1 cellular context compared by ENCODE assay signal in the genomic region with DNA sequence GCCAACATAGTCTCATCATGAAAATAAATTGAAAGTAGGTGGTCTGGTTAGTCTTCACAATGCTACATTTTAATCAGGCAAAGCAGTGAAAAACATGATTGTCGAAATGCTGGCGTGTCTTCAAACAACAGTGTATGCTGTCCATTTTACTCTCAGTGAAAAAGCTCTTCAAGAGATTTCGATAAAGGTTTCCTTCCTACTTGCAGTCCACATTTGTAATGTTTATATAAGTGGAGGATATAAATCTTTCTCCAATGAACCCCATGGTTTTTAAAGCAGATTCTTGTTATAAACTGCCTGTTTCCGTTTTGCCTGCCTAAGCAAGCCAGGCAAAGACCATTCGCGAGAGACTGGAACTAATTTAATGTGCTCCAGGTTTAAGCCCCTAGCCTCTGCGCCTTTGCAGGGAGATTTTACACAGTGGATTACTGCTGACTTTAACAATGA.
A peak's percentile ranks its signal among the peaks of the same experiment; 100 is the strongest.
TF ChIP-seq lines count a peak whose summit lies in the region.

No MANE protein-coding gene starts in this region.

TF ChIP-seq in HEK293, 187 proteins besides CTCF, POLR2A, EP300 and RAD21 (continued from another document):
- TF ChIP-seq, protein P1, sequence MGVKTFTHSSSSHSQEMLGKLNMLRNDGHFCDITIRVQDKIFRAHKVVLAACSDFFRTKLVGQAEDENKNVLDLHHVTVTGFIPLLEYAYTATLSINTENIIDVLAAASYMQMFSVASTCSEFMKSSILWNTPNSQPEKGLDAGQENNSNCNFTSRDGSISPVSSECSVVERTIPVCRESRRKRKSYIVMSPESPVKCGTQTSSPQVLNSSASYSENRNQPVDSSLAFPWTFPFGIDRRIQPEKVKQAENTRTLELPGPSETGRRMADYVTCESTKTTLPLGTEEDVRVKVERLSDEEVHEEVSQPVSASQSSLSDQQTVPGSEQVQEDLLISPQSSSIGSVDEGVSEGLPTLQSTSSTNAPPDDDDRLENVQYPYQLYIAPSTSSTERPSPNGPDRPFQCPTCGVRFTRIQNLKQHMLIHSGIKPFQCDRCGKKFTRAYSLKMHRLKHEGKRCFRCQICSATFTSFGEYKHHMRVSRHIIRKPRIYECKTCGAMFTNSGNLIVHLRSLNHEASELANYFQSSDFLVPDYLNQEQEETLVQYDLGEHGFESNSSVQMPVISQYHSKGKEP (tag by site-specific recombination; IDR thresholded peaks at IDR 0.05) = peak; percentile 41; the same call in 1 of the 2 replicates
- no peak for TF ChIP-seq ZNF785 (tag by site-specific recombination; IDR thresholded peaks at IDR 0.05)
- peak; percentile 43; the same call in 1 of the 2 replicates for TF ChIP-seq ZSCAN30 (tag by site-specific recombination; IDR thresholded peaks at IDR 0.05)
- no peak for TF ChIP-seq ZFP69B (tag by site-specific recombination; IDR thresholded peaks at IDR 0.05)
- peak; percentile 37; the same call in 1 of the 2 replicates for TF ChIP-seq GFI1B (tag by site-specific recombination; IDR thresholded peaks at IDR 0.05)
- no peak for TF ChIP-seq ZNF473 (tag by site-specific recombination; IDR thresholded peaks at IDR 0.05)
- TF ChIP-seq, protein P2, sequence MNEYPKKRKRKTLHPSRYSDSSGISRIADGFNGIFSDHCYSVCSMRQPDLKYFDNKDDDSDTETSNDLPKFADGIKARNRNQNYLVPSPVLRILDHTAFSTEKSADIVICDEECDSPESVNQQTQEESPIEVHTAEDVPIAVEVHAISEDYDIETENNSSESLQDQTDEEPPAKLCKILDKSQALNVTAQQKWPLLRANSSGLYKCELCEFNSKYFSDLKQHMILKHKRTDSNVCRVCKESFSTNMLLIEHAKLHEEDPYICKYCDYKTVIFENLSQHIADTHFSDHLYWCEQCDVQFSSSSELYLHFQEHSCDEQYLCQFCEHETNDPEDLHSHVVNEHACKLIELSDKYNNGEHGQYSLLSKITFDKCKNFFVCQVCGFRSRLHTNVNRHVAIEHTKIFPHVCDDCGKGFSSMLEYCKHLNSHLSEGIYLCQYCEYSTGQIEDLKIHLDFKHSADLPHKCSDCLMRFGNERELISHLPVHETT (tag by site-specific recombination; IDR thresholded peaks at IDR 0.05) = no peak
- no peak for TF ChIP-seq SCRT2 (tag by site-specific recombination; IDR thresholded peaks at IDR 0.05)
- TF ChIP-seq TRIM28 (IDR thresholded peaks at IDR 0.05; ENCODE audit: borderline replicate concordance, low read length) = 0 out of 2 replicates have a peak, but pooled peaks have one; percentile 66
- TF ChIP-seq ZNF221 (tag by site-specific recombination; IDR thresholded peaks at IDR 0.05; ENCODE audit: borderline replicate concordance) = no peak
- TF ChIP-seq KLF1 (tag by site-specific recombination; IDR thresholded peaks at IDR 0.05) = no peak
- TF ChIP-seq ZNF623 (tag by site-specific recombination; IDR thresholded peaks at IDR 0.05) = no peak
- TF ChIP-seq, protein P3, sequence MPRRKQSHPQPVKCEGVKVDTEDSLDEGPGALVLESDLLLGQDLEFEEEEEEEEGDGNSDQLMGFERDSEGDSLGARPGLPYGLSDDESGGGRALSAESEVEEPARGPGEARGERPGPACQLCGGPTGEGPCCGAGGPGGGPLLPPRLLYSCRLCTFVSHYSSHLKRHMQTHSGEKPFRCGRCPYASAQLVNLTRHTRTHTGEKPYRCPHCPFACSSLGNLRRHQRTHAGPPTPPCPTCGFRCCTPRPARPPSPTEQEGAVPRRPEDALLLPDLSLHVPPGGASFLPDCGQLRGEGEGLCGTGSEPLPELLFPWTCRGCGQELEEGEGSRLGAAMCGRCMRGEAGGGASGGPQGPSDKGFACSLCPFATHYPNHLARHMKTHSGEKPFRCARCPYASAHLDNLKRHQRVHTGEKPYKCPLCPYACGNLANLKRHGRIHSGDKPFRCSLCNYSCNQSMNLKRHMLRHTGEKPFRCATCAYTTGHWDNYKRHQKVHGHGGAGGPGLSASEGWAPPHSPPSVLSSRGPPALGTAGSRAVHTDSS (tag by site-specific recombination; IDR thresholded peaks at IDR 0.05) = no peak
- TF ChIP-seq OSR2 (tag by site-specific recombination; IDR thresholded peaks at IDR 0.05) = 0 out of 2 replicates have a peak, but pooled peaks have one; percentile 16
- no peak for TF ChIP-seq ZNF530 (tag by site-specific recombination; IDR thresholded peaks at IDR 0.05; ENCODE audit: low read depth)
- TF ChIP-seq ZEB2 (tag by site-specific recombination; IDR thresholded peaks at IDR 0.05) = 0 out of 2 replicates have a peak, but pooled peaks have one; percentile 56
- no peak for TF ChIP-seq MYNN (tag by site-specific recombination; IDR thresholded peaks at IDR 0.05; ENCODE audit: borderline replicate concordance)
- TF ChIP-seq ZNF391 (tag by site-specific recombination; IDR thresholded peaks at IDR 0.05; ENCODE audit: borderline replicate concordance, low read depth) = no peak
- TF ChIP-seq ZNF138 (tag by site-specific recombination; IDR thresholded peaks at IDR 0.05; ENCODE audit: borderline replicate concordance) = no peak
- no peak for TF ChIP-seq ZNF354C (tag by site-specific recombination; IDR thresholded peaks at IDR 0.05; ENCODE audit: borderline replicate concordance, low read depth)
- TF ChIP-seq ZNF335 (tag by site-specific recombination; conservative IDR thresholded peaks at IDR 0.05) = peak; percentile 76
- peak; percentile 96 for TF ChIP-seq FEZF1 (tag by site-specific recombination; IDR thresholded peaks at IDR 0.05)
- TF ChIP-seq ZNF341 (tag by site-specific recombination; IDR thresholded peaks at IDR 0.05; ENCODE audit: low read depth) = no peak
- TF ChIP-seq ZIC2 (tag by site-specific recombination; IDR thresholded peaks at IDR 0.05) = no peak
- TF ChIP-seq, protein P4, sequence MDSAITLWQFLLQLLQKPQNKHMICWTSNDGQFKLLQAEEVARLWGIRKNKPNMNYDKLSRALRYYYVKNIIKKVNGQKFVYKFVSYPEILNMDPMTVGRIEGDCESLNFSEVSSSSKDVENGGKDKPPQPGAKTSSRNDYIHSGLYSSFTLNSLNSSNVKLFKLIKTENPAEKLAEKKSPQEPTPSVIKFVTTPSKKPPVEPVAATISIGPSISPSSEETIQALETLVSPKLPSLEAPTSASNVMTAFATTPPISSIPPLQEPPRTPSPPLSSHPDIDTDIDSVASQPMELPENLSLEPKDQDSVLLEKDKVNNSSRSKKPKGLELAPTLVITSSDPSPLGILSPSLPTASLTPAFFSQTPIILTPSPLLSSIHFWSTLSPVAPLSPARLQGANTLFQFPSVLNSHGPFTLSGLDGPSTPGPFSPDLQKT (IDR thresholded peaks at IDR 0.05; ENCODE audit: borderline replicate concordance, low read depth, low read length) = no peak
- TF ChIP-seq GLIS1 (tag by site-specific recombination; IDR thresholded peaks at IDR 0.05) = no peak
- TF ChIP-seq ZNF76 (tag by site-specific recombination; IDR thresholded peaks at IDR 0.05; ENCODE audit: borderline replicate concordance, low read depth) = no peak
- no peak for TF ChIP-seq ZNF600 (tag by site-specific recombination; IDR thresholded peaks at IDR 0.05)
